Comparison of ENCODE assay signal across 8 cellular contexts in genomic region chr2:9655441-9656269, GRCh38. TPM values are rescaled to one million over a fixed set of nuclear protein-coding genes. Genes with fewer than 3 reads are reported as not detected.
DNase-seq lines count a peak whose midpoint lies in the region; ATAC-seq, FAIRE-seq and TF ChIP-seq lines count a peak whose summit lies in the region.

No MANE protein-coding gene starts in this region.

- peak overlapping the region; percentile 95 for H2BK20ac ChIP-seq in IMR-90 (ENCODE audit: low read depth, low read length)

- no TSS peak for BruUV-seq in IMR-90 (replicated peaks; lab: Mats Ljungman, UMichigan)

- WGBS in IMR-90 (ENCODE audit: extremely low coverage in 2 of 2, insufficient read length in 1 of 2), 2 experiments, result 80% methylated on average over 2 of the region's 13 CpGs; no CpG with 5 or more reads in 1 of the 2 experiments

- H3K27me3 ChIP-seq in IMR-90 (ENCODE audit: control insufficient read depth, insufficient read depth, low read length) (no peaks in the 10 kb centered on the region), astrocyte (ENCODE audit: insufficient read depth, low read length) (no peaks in the 10 kb centered on the region)

- POLR2A ChIA-PET in IMR-90 (lab: Charles Lee; ENCODE audit: unreplicated experiment), result interaction anchor here (0.6 kb wide), 1 partner anchor 114 kb away, joined by 14 read pairs; no protein-coding TSS in a partner anchor

- peak overlapping the region; percentile 80 for H2AK9ac ChIP-seq in IMR-90 (replicated peaks; ENCODE audit: low read depth, low read length, poor library complexity)

- H4K5ac ChIP-seq in IMR-90 (ENCODE audit: low read depth, low read length), result peak overlapping the region; percentile 68

- H2BK5ac ChIP-seq in IMR-90 (ENCODE audit: low read depth, low read length, poor library complexity, severe bottlenecking), result peak overlapping the region; percentile 85

- H4K20me1 ChIP-seq in IMR-90 (ENCODE audit: insufficient read depth, low read length), result no peaks in the 10 kb centered on the region
- H4K20me1 ChIP-seq in astrocyte (ENCODE audit: insufficient read depth, low read length), result no peaks in the 10 kb centered on the region

- H3K27ac Mint-ChIP-seq in astrocyte (ENCODE audit: unreplicated experiment), result peak overlapping the region; percentile 95
- H3K27ac Mint-ChIP-seq in glutamatergic neuron (ENCODE audit: unreplicated experiment), result no peak overlapping the region

- H2BK120ac ChIP-seq in IMR-90 (ENCODE audit: low read depth, low read length), result peak overlapping the region; percentile 97

- intact Hi-C loops in IMR-90 (cut with micrococcal nuclease), result loop anchor here (1.0 to 2.0 kb wide), 2 partner anchors 16 to 25 kb away; partner anchors contain the start of gene YWHAQ

- in situ Hi-C loops in IMR-90 (cut with MboI; ENCODE audit: low sequenced_read_pairs), result no loop called here

- H3K36me3 ChIP-seq in IMR-90 (ENCODE audit: control insufficient read depth, insufficient read depth, low read length) (no peaks in the 10 kb centered on the region), astrocyte (ENCODE audit: insufficient read depth, low read length) (no peaks in the 10 kb centered on the region)

- H3K4ac ChIP-seq in IMR-90 (ENCODE audit: low read depth, low read length), result peak overlapping the region; percentile 89

- peak; percentile 13; the same call in 1 of the 2 replicates for TF ChIP-seq RAD21 in IMR-90 (IDR thresholded peaks at IDR 0.05; ENCODE audit: low read length)

- H3K27me3 Mint-ChIP-seq in astrocyte (ENCODE audit: low read depth, unreplicated experiment), result no peaks in the 10 kb centered on the region
- H3K27me3 Mint-ChIP-seq in glutamatergic neuron (ENCODE audit: unreplicated experiment), result peaks cover 2% of the 10 kb centered on the region

- TF ChIP-seq CTCF in IMR-90 (conservative IDR thresholded peaks at IDR 0.05; ENCODE audit: low read depth, low read length) (no peak), astrocyte (IDR thresholded peaks at IDR 0.05; ENCODE audit: insufficient read depth, low read depth, low read length) (no peak), glutamatergic neuron (IDR thresholded peaks at IDR 0.05; ENCODE audit: partially characterized antibody, unreplicated experiment) (no peak)

- H3K4me3 Mint-ChIP-seq in astrocyte (ENCODE audit: unreplicated experiment), result peak overlapping the region; percentile 72
- H3K4me3 Mint-ChIP-seq in glutamatergic neuron (ENCODE audit: unreplicated experiment), result no peak overlapping the region

- peak overlapping the region; percentile 96 for H3K14ac ChIP-seq in IMR-90 (replicated peaks; ENCODE audit: low read depth, low read length)

- ATAC-seq in GM18868 (IDR thresholded peaks at IDR 0.05; ENCODE audit: unreplicated experiment), result peak; percentile 70
- ATAC-seq in IMR-90 (ENCODE audit: low read depth), result peak; percentile 68

- TF ChIP-seq POLR2A in IMR-90 (IDR thresholded peaks at IDR 0.05; ENCODE audit: low read depth, low read length), result no peak

- H3K18ac ChIP-seq in IMR-90 (ENCODE audit: low read depth, low read length), result peak overlapping the region; percentile 88

- dilution Hi-C loops in IMR-90 (cut with HindIII; ENCODE audit: low sequenced_read_pairs, unreplicated experiment), result no loop called here

- peak; percentile 94 for DNase-seq in IMR-90
- peak; percentile 91 for DNase-seq in astrocyte (ENCODE audit: low read depth)
- DNase-seq in stimulated activated CD4-positive, alpha-beta T cell treated with anti-CD3 and anti-CD28 coated beads, TNF-alpha, amount 100 ng/mL, for 1 hour (ENCODE audit: low read depth in 3 of 3, low spot score in 1 of 3), result peak in 2 of 3 donors; percentile 13 to 35
- no peak for DNase-seq in glutamatergic neuron
- no peak for DNase-seq in HK-2 (ENCODE audit: unreplicated experiment)
- no peak for DNase-seq in retina
- DNase-seq in D341Med (ENCODE audit: low spot score), result no peak

- H3K9ac ChIP-seq in IMR-90 (ENCODE audit: low read depth, low read length) (no peak overlapping the region), astrocyte (ENCODE audit: low read length) (peak overlapping the region; percentile 63)

- H3K4me3 ChIP-seq in IMR-90 (ENCODE audit: insufficient read depth, low read depth, low read length), result no peak overlapping the region
- H3K4me3 ChIP-seq in astrocyte (ENCODE audit: insufficient read depth, low read depth, low read length), result no peak overlapping the region

- peak overlapping the region in 1 of 2 experiments; percentile 82; a peak in 2 of 4 replicates for H4K8ac ChIP-seq in IMR-90 (ENCODE audit: low read depth in 2 of 2, low read length in 2 of 2)

- H3K79me2 ChIP-seq in astrocyte (ENCODE audit: insufficient read depth, low read length), result no peaks in the 10 kb centered on the region

- peak overlapping the region; percentile 76; the same call in 1 of the 2 replicates for H3K56ac ChIP-seq in IMR-90 (ENCODE audit: extremely low read depth, insufficient read depth, low read length)

- H3K36me3 Mint-ChIP-seq in astrocyte (ENCODE audit: low read depth, unreplicated experiment), result peaks cover 2% of the 10 kb centered on the region
- H3K36me3 Mint-ChIP-seq in glutamatergic neuron (ENCODE audit: unreplicated experiment), result no peaks in the 10 kb centered on the region

- H3K79me1 ChIP-seq in IMR-90 (ENCODE audit: low read depth in 1 of 2, low read length in 2 of 2), result peaks cover 0 to 7% of the 10 kb centered on the region in 2 experiments; a peak in 2 of 4 replicates

- CTCF ChIA-PET in IMR-90 (lab: Yijun Ruan, JAX), result interaction anchor here (0.6 to 1.0 kb wide), 2 partner anchors 23 to 140 kb away, joined by 3 to 4 read pairs; no protein-coding TSS in a partner anchor

- H2AK5ac ChIP-seq in IMR-90 (ENCODE audit: low read depth, low read length), result peak overlapping the region; percentile 36

- peak overlapping the region; percentile 67 for H3K27ac ChIP-seq in IMR-90 (ENCODE audit: insufficient read depth, low read length)
- H3K27ac ChIP-seq in astrocyte (ENCODE audit: low read depth, low read length), result peak overlapping the region; percentile 83

- H3K9me3 Mint-ChIP-seq in astrocyte (ENCODE audit: unreplicated experiment), result no peaks in the 10 kb centered on the region
- H3K9me3 Mint-ChIP-seq in glutamatergic neuron (ENCODE audit: unreplicated experiment), result no peaks in the 10 kb centered on the region

- H3K4me2 ChIP-seq in IMR-90 (ENCODE audit: low read depth, low read length), result peak overlapping the region; percentile 67
- H3K4me2 ChIP-seq in astrocyte (ENCODE audit: low read length), result peak overlapping the region; percentile 77

- peak overlapping the region; percentile 71 for H2AFZ ChIP-seq in IMR-90 (replicated peaks; ENCODE audit: low read length, poor library complexity)
- H2AFZ ChIP-seq in astrocyte (ENCODE audit: low read depth, low read length), result no peak overlapping the region

- H3K4me1 ChIP-seq in IMR-90 (ENCODE audit: control insufficient read depth, insufficient read depth, low read length) (peaks cover 20% of the 10 kb centered on the region), astrocyte (ENCODE audit: insufficient read depth, low read length) (peaks cover 35% of the 10 kb centered on the region)

- peaks cover 44% of the 10 kb centered on the region for H3K4me1 Mint-ChIP-seq in astrocyte (ENCODE audit: low read depth, unreplicated experiment)
- no peaks in the 10 kb centered on the region for H3K4me1 Mint-ChIP-seq in glutamatergic neuron (ENCODE audit: low read depth, unreplicated experiment)

- peaks cover 13% of the 10 kb centered on the region for H3K9me1 ChIP-seq in IMR-90 (ENCODE audit: insufficient read depth, low read length)

- H4K91ac ChIP-seq in IMR-90 (ENCODE audit: insufficient read depth, low read depth, low read length), result peak overlapping the region; percentile 86; the same call in 1 of the 2 replicates

- FAIRE-seq in astrocyte (lab: Jason Lieb, UNC), result peak; percentile 69

- peak overlapping the region; percentile 87; the same call in 1 of the 2 replicates for H3K23ac ChIP-seq in IMR-90 (ENCODE audit: low read depth, low read length)

- peak overlapping the region; percentile 71; the same call in 2 of the 3 replicates for H2BK15ac ChIP-seq in IMR-90 (ENCODE audit: low read depth, low read length)

- H3K9me3 ChIP-seq in IMR-90 (ENCODE audit: control insufficient read depth, insufficient read depth, low read length) (no peaks in the 10 kb centered on the region), astrocyte (ENCODE audit: insufficient read depth, low read depth, low read length) (no peaks in the 10 kb centered on the region)

TF ChIP-seq in IMR-90, 13 proteins besides CTCF, POLR2A, EP300 and RAD21 (continues in another document):
- TF ChIP-seq CHD1 (IDR thresholded peaks at IDR 0.05; ENCODE audit: low read depth, low read length) (0 out of 2 replicates have a peak, but pooled peaks have one; percentile 65), MAFK (IDR thresholded peaks at IDR 0.05; ENCODE audit: low read depth, low read length) (peak; percentile 53; the same call in 1 of the 2 replicates), SMC3 (IDR thresholded peaks at IDR 0.05; ENCODE audit: low read depth, low read length) (no peak), MXI1 (IDR thresholded peaks at IDR 0.05; ENCODE audit: borderline replicate concordance, low read depth, low read length) (no peak), NFE2L2 (IDR thresholded peaks at IDR 0.05; ENCODE audit: low read depth, low read length) (peak; percentile 86), FOS (IDR thresholded peaks at IDR 0.05; ENCODE audit: low read depth, low read length) (peak; percentile 67), ELK1 (IDR thresholded peaks at IDR 0.05; ENCODE audit: borderline replicate concordance, low read depth, low read length) (no peak), RCOR1 (IDR thresholded peaks at IDR 0.05; ENCODE audit: insufficient replicate concordance, low read length) (no peak), CEBPB (IDR thresholded peaks at IDR 0.05; ENCODE audit: low read depth, low read length) (no peak), RFX5 (IDR thresholded peaks at IDR 0.05; ENCODE audit: low read depth, low read length) (no peak)

RNA-seq across cellular contexts. Expression of gene YWHAQ, which starts 24.9 kb away (rescaled TPM):
- 196 and 249 TPM in 2 replicates for total RNA-seq in IMR-90 (2012; rRNA removed)
- polyA plus RNA-seq in IMR-90 (2012; rRNA removed), result 217 and 255 TPM in 2 replicates
- polyA plus RNA-seq in IMR-90 (2012; cell fraction: cytosol; rRNA removed), result 73.8 and 128 TPM in 2 replicates
- polyA plus RNA-seq in IMR-90 (2012; cell fraction: nucleus; rRNA removed; ENCODE audit: low replicate concordance), result 40.5 and 94.4 TPM in 2 replicates
- total RNA-seq in astrocyte, result 358 and 408 TPM in 2 replicates
- total RNA-seq in glutamatergic neuron (ENCODE audit: unreplicated experiment), result 533 TPM

Comparison
In these comparisons a context has a peak if more than half of its experiments do, and no peak if none do; other contexts are left out.
1. DNase-seq: peak in IMR-90 (single experiment), astrocyte (single experiment) and stimulated activated CD4-positive, alpha-beta T cell treated with anti-CD3 and anti-CD28 coated beads, TNF-alpha, amount 100 ng/mL, for 1 hour (2 of 3); none in glutamatergic neuron (single experiment), HK-2 (single experiment), retina (single experiment) and D341Med (single experiment).